Comparison of ENCODE assay signal across 19 cellular contexts in genomic region chr1:212560933-212561460, GRCh38. TPM values are rescaled to one million over a fixed set of nuclear protein-coding genes. Genes with fewer than 3 reads are reported as not detected.
DNase-seq lines count a peak whose midpoint lies in the region; ATAC-seq and TF ChIP-seq lines count a peak whose summit lies in the region.
"Had no signal": no experiment of that assay in that cellular context is flagged by ENCODE, and none has a peak within 500 bp of the region (broad histone marks: within the 10 kb centered on the region; RNA-seq: fewer than 3 reads in every experiment).

No MANE protein-coding gene starts in this region.

- peaks cover 5 to 17% of the 10 kb centered on the region in 2 donors for H3K4me1 ChIP-seq in thyroid gland
- H3K4me1 ChIP-seq: prostate gland had no signal

- WGBS in thyroid gland, 2 donors = 87 to 90% methylated on average over 6 of the region's 6 CpGs

- H3K9me3 Mint-ChIP-seq in activated CD4-positive, alpha-beta T cell treated with anti-CD3 and anti-CD28 coated beads, Interleukin-2, amount 10 ng/mL, durations not matched to agents 24 days and 14 days = peaks cover 8% of the 10 kb centered on the region
- no peaks in the 10 kb centered on the region for H3K9me3 Mint-ChIP-seq in nephron

- POLR2A ChIA-PET in GM10248 (lab: Yijun Ruan, JAX) = no interaction called here

- H3K4me3 ChIP-seq in brain microvascular endothelial cell (ENCODE audit: low read depth, low read length) (no peak overlapping the region), thyroid gland (replicated peaks in 1 of 3) (no peak overlapping the region)
- H3K4me3 ChIP-seq: HAP-1, prostate gland had no signal

- H3K4me3 Mint-ChIP-seq in activated CD4-positive, alpha-beta T cell treated with anti-CD3 and anti-CD28 coated beads, Interleukin-2, amount 10 ng/mL, durations not matched to agents 24 days and 14 days = no peak overlapping the region
- H3K4me3 Mint-ChIP-seq in nephron = peak overlapping the region in 2 of 3 experiments; percentile 22 to 63

- H3K27me3 Mint-ChIP-seq in activated CD4-positive, alpha-beta T cell treated with anti-CD3 and anti-CD28 coated beads, Interleukin-2, amount 10 ng/mL, durations not matched to agents 24 days and 14 days = peaks cover 36% of the 10 kb centered on the region
- H3K27me3 Mint-ChIP-seq in nephron (ENCODE audit: low read depth) = peaks cover 12% of the 10 kb centered on the region

- TF ChIP-seq CTCF in brain microvascular endothelial cell (IDR thresholded peaks at IDR 0.05; ENCODE audit: low read depth, low read length, missing control alignments) (no peak), nephron (IDR thresholded peaks at IDR 0.05; ENCODE audit: unreplicated experiment in 3 of 3) (no peak), thyroid gland (IDR thresholded peaks at IDR 0.05) (no peak), GM10248 (IDR thresholded peaks at IDR 0.05; ENCODE audit: control extremely low read depth, extremely low read depth, low read depth, missing control alignments) (no peak)

- no peaks in the 10 kb centered on the region for H3K36me3 ChIP-seq in brain microvascular endothelial cell (replicated peaks)
- no peaks in the 10 kb centered on the region for H3K36me3 ChIP-seq in thyroid gland
- H3K36me3 ChIP-seq: HAP-1, prostate gland had no signal

- no peaks in the 10 kb centered on the region for H3K36me3 Mint-ChIP-seq in activated CD4-positive, alpha-beta T cell treated with anti-CD3 and anti-CD28 coated beads, Interleukin-2, amount 10 ng/mL, durations not matched to agents 24 days and 14 days (ENCODE audit: low read depth)
- H3K36me3 Mint-ChIP-seq in nephron (ENCODE audit: low read depth) = no peaks in the 10 kb centered on the region

- no peaks in the 10 kb centered on the region for H3K9me3 ChIP-seq in thyroid gland
- H3K9me3 ChIP-seq: HAP-1, prostate gland had no signal

- intact Hi-C loops in activated CD4-positive, alpha-beta T cell treated with anti-CD3 and anti-CD28 coated beads, Interleukin-2, amount 10 ng/mL, durations not matched to agents 24 days and 14 days (cut with micrococcal nuclease) = no loop called here
- intact Hi-C loops in thyroid gland (cut with DNase I) = no loop called here

- H3K27ac Mint-ChIP-seq in activated CD4-positive, alpha-beta T cell treated with anti-CD3 and anti-CD28 coated beads, Interleukin-2, amount 10 ng/mL, durations not matched to agents 24 days and 14 days = no peak overlapping the region
- peak overlapping the region in 2 of 3 experiments; percentile 54 to 95 for H3K27ac Mint-ChIP-seq in nephron

- in situ Hi-C loops in brain microvascular endothelial cell (cut with HindIII; ENCODE audit: low pct_ligation_motif_present, low sequenced_read_pairs) = no loop called here

- H3K27me3 ChIP-seq in brain microvascular endothelial cell (replicated peaks) (no peaks in the 10 kb centered on the region), thyroid gland (no peaks in the 10 kb centered on the region)

- H3K4me1 Mint-ChIP-seq in activated CD4-positive, alpha-beta T cell treated with anti-CD3 and anti-CD28 coated beads, Interleukin-2, amount 10 ng/mL, durations not matched to agents 24 days and 14 days = peaks cover 18% of the 10 kb centered on the region
- H3K4me1 Mint-ChIP-seq in nephron = peaks cover 15% of the 10 kb centered on the region

- CTCF ChIA-PET in GM10248 (lab: Yijun Ruan, JAX) = interaction anchor here (0.8 to 1.5 kb wide), 2 partner anchors 11 to 84 kb away, joined by 3 to 4 read pairs; no protein-coding TSS in a partner anchor

- H3K27ac ChIP-seq in brain microvascular endothelial cell (peak overlapping the region; percentile 62), thyroid gland (peak overlapping the region in 2 of 3 donors; percentile 34 to 53)

- ATAC-seq in GM18498 (IDR thresholded peaks at IDR 0.05; ENCODE audit: unreplicated experiment) = no peak

- peak; percentile 60 for DNase-seq in activated CD4-positive, alpha-beta T cell treated with anti-CD3 and anti-CD28 coated beads, Interleukin-2, amount 10 ng/mL, durations not matched to agents 24 days and 14 days
- DNase-seq in activated CD4-positive, alpha-beta T cell treated with anti-CD3 and anti-CD28 coated beads, Interleukin-2, amount 50 U/mL, for 1 hour = no peak
- DNase-seq in brain microvascular endothelial cell (no peak), thyroid gland (no peak), NCI-H1694 treated with DMSO at 0.1 percent for 48 hours (lab: John Stamatoyannopoulos, UW) (no peak), GM10248 (ENCODE audit: extremely low spot score) (no peak)
- DNase-seq: 8988T; cerebellar nuclear complex; COR-L47; erythroblast; MM.1S; NCI-H748 treated with DMSO at 0.1 percent for 48 hours; SHP77; stimulated activated CD4-positive, alpha-beta T cell treated with anti-CD3 and anti-CD28 coated beads, Interleukin-4, amount 100 ng/mL, for 4 hours; stimulated activated naive CD4-positive, alpha-beta T cell had no signal

- TF ChIP-seq POLR2A in thyroid gland (IDR thresholded peaks at IDR 0.05) = no peak

RNA-seq across cellular contexts. Expression of gene ATF3, which starts 47.6 kb away (rescaled TPM):
- 21.2 and 29.5 TPM in 2 replicates for total RNA-seq in activated CD4-positive, alpha-beta T cell treated with anti-CD3 and anti-CD28 coated beads, Interleukin-2, amount 10 ng/mL, durations not matched to agents 24 days and 14 days
- 10 to 100 TPM in 3 of 4 donors, 1 to 10 TPM in 1; 9.2 to 21.2 (median 14.7) TPM for total RNA-seq in thyroid gland
